Comparison of ENCODE assay signal across 24 cellular contexts in the genomic region with DNA sequence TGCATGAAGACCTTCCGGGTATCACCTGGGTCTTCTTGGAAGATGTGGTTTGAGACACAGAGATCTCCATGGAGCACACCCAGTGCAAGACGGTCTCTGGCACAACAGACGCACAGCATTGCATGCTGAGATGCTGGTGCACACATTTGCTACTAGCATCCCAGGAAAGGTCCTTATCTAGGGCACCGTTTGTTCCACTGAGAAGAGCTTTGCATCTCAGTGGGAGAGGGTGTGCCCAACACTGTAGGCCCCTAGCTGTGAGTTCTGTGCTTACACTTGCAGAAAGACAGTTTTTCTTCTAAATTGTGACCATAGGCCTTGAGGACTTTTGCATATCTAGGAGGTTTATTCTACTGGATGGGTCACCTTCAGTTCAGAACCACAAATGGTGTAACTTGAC.
"Had no signal": no experiment of that assay in that cellular context is flagged by ENCODE, and none has a peak within 500 bp of the region (broad histone marks: within the 10 kb centered on the region; RNA-seq: fewer than 3 reads in every experiment).

No MANE protein-coding gene starts in this region.

- H3K27ac ChIP-seq: left ventricle myocardium inferior, parathyroid adenoma, right atrium auricular region, right lobe of liver, skin epidermis, testis, thyroid gland, transverse colon, upper lobe of right lung had no signal

- ATAC-seq: left cardiac atrium; naive thymus-derived CD8-positive, alpha-beta T cell; right lobe of liver; stimulated activated effector memory CD8-positive, alpha-beta T cell treated with anti-CD3 and anti-CD28 coated beads, Interleukin-12 subunit alpha, Interleukin-12 subunit beta, amount 100 ng/mL, for 72 hours; stimulated activated naive CD8-positive, alpha-beta T cell treated with anti-CD3 and anti-CD28 coated beads, Interleukin-15, amount 100 ng/mL, for 72 hours; upper lobe of right lung had no signal

- H3K4me1 ChIP-seq: left ventricle myocardium inferior, parathyroid adenoma, right atrium auricular region, right lobe of liver, testis, thyroid gland, transverse colon, upper lobe of right lung had no signal

- H3K36me3 ChIP-seq: left ventricle myocardium inferior, right atrium auricular region, right lobe of liver, thyroid gland, transverse colon, upper lobe of right lung had no signal

- H3K4me3 ChIP-seq: left ventricle myocardium inferior, right atrium auricular region, right lobe of liver, skin epidermis, testis, thyroid gland, transverse colon, upper lobe of right lung had no signal

- H3K4me1 Mint-ChIP-seq: memory B cell; naive thymus-derived CD8-positive, alpha-beta T cell; stimulated activated effector memory CD8-positive, alpha-beta T cell treated with anti-CD3 and anti-CD28 coated beads, Interleukin-12 subunit alpha, Interleukin-12 subunit beta, amount 100 ng/mL, for 72 hours; stimulated activated naive CD8-positive, alpha-beta T cell treated with anti-CD3 and anti-CD28 coated beads, Interleukin-15, amount 100 ng/mL, for 72 hours had no signal

- H3K36me3 Mint-ChIP-seq: memory B cell; naive thymus-derived CD8-positive, alpha-beta T cell; stimulated activated effector memory CD8-positive, alpha-beta T cell treated with anti-CD3 and anti-CD28 coated beads, Interleukin-12 subunit alpha, Interleukin-12 subunit beta, amount 100 ng/mL, for 72 hours had no signal

- H3K9me3 Mint-ChIP-seq: neural crest cell; stimulated activated effector memory CD8-positive, alpha-beta T cell treated with anti-CD3 and anti-CD28 coated beads, Interleukin-12 subunit alpha, Interleukin-12 subunit beta, amount 100 ng/mL, for 72 hours; stimulated activated naive CD8-positive, alpha-beta T cell treated with anti-CD3 and anti-CD28 coated beads, Interleukin-15, amount 100 ng/mL, for 72 hours had no signal

- H3K27ac Mint-ChIP-seq: memory B cell; naive thymus-derived CD8-positive, alpha-beta T cell; nephron; progenitor cell of endocrine pancreas; stimulated activated effector memory CD8-positive, alpha-beta T cell treated with anti-CD3 and anti-CD28 coated beads, Interleukin-12 subunit alpha, Interleukin-12 subunit beta, amount 100 ng/mL, for 72 hours; stimulated activated naive CD8-positive, alpha-beta T cell treated with anti-CD3 and anti-CD28 coated beads, Interleukin-15, amount 100 ng/mL, for 72 hours had no signal

- H3K4me3 Mint-ChIP-seq: memory B cell; naive thymus-derived CD8-positive, alpha-beta T cell; nephron; neural crest cell; stimulated activated effector memory CD8-positive, alpha-beta T cell treated with anti-CD3 and anti-CD28 coated beads, Interleukin-12 subunit alpha, Interleukin-12 subunit beta, amount 100 ng/mL, for 72 hours; stimulated activated naive CD8-positive, alpha-beta T cell treated with anti-CD3 and anti-CD28 coated beads, Interleukin-15, amount 100 ng/mL, for 72 hours had no signal

- H3K27me3 ChIP-seq: right atrium auricular region, right lobe of liver, testis, thyroid gland, upper lobe of right lung had no signal

- H3K9me3 ChIP-seq: left ventricle myocardium inferior, right atrium auricular region, right lobe of liver, testis, thyroid gland, transverse colon, upper lobe of right lung had no signal

- DNase-seq: hippocampal formation; kidney glomerular epithelial cell; left cardiac atrium; left ventricle myocardium inferior; naive thymus-derived CD8-positive, alpha-beta T cell; nucleus accumbens; right lobe of liver; stimulated activated CD4-positive, alpha-beta T cell treated with anti-CD3 and anti-CD28 coated beads, Interleukin-4, amount 100 ng/mL, for 24 hours; stimulated activated naive CD4-positive, alpha-beta T cell treated with Interleukin-2 at 50 U/mL for 16 hours; stimulated activated naive CD8-positive, alpha-beta T cell treated with anti-CD3 and anti-CD28 coated beads, Interleukin-15, amount 100 ng/mL, for 72 hours; testis; thyroid gland; transverse colon; upper lobe of right lung had no signal

- FAIRE-seq: keratinocyte, urothelium cell line had no signal
